In the genomic region with DNA sequence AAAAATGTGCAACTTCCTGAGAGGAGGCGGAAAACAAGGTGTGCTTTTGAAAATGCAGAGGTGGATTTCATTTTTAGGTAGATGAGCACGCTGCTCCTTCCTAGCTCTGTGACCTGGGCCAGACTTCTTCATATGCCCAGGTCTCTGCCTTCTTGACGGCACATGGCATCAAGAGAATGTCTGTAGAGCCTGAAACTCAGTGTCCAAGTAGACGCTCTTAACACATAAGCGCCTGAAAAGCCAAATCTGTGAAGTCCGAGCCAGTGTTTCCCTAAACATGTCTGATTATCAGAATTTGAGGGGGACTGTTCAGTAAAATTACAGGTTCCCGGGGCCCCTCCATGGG, we compare ENCODE assay signal across 14 cellular contexts. TPM values are rescaled to one million over a fixed set of nuclear protein-coding genes. Genes with fewer than 3 reads are reported as not detected.
DNase-seq lines count a peak whose midpoint lies in the region; ATAC-seq, FAIRE-seq and TF ChIP-seq lines count a peak whose summit lies in the region.
"Had no signal": no experiment of that assay in that cellular context is flagged by ENCODE, and none has a peak within 500 bp of the region (broad histone marks: within the 10 kb centered on the region; RNA-seq: fewer than 3 reads in every experiment).

No MANE protein-coding gene starts in this region.

- no peaks in the 10 kb centered on the region for H3K4me1 ChIP-seq in GM12878 (ENCODE audit: control insufficient read depth, insufficient read depth, low read length)
- no peaks in the 10 kb centered on the region for H3K4me1 ChIP-seq in vagina

- ATAC-seq in GM12878 (peak; percentile 36), HG03469 (IDR thresholded peaks at IDR 0.05; ENCODE audit: unreplicated experiment) (no peak)

- in situ Hi-C loops in GM12878 (cut with MboI): loop anchor here (5.0 kb wide), 1 partner anchor 145 kb away; no protein-coding TSS in a partner anchor

- no peak for TF ChIP-seq EP300 in Ishikawa (IDR thresholded peaks at IDR 0.05; ENCODE audit: borderline replicate concordance)
- TF ChIP-seq EP300 in GM12878 (IDR thresholded peaks at IDR 0.05; ENCODE audit: borderline replicate concordance in 1 of 2, control insufficient read depth in 1 of 2, low read depth in 2 of 2, low read length in 2 of 2): no peak
- TF ChIP-seq EP300 in neural cell (conservative IDR thresholded peaks at IDR 0.05; ENCODE audit: poor library complexity, severe bottlenecking): no peak

- no peaks in the 10 kb centered on the region for H3K79me2 ChIP-seq in GM12878 (ENCODE audit: control insufficient read depth, insufficient read depth, low read length)
- H3K79me2 ChIP-seq in neural cell (replicated peaks; ENCODE audit: insufficient read depth, low read length): no peaks in the 10 kb centered on the region

- no TSS peak for BruUV-seq in GM12878 (replicated peaks; lab: Mats Ljungman, UMichigan)

- H3K4me2 ChIP-seq in GM12878 (ENCODE audit: control insufficient read depth, insufficient read depth): no peak overlapping the region
- no peak overlapping the region for H3K4me2 ChIP-seq in neural cell (ENCODE audit: low read length)

- 39% methylated on average over 7 of the region's 7 CpGs for WGBS in GM12878 (ENCODE audit: insufficient coverage, insufficient replicate concordance, low lambda C conversion rate, missing lambda C conversion rate)

- CTCF ChIA-PET in GM12878 (lab: Yijun Ruan, JAX): interaction anchor here (0.8 to 9.2 kb wide), 22 partner anchors 11 to 150 kb away, joined by 3 to 219 read pairs (median 6); a partner anchor contains a TSS

- H3K9me3 ChIP-seq in GM12878 (replicated peaks; ENCODE audit: control insufficient read depth, insufficient read depth, low read length) (no peaks in the 10 kb centered on the region), neural cell (ENCODE audit: low read length) (no peaks in the 10 kb centered on the region), vagina (no peaks in the 10 kb centered on the region)
- H3K9me3 ChIP-seq: thoracic aorta had no signal

- H3K9ac ChIP-seq in GM12878 (ENCODE audit: control insufficient read depth, insufficient read depth, low read length) (no peak overlapping the region), neural cell (ENCODE audit: low read length) (no peak overlapping the region)

- H3K27ac ChIP-seq in C4-2B (no peak overlapping the region), GM12878 (ENCODE audit: control insufficient read depth, insufficient read depth) (no peak overlapping the region), neural cell (ENCODE audit: low read length) (no peak overlapping the region), vagina (no peak overlapping the region)
- H3K27ac ChIP-seq: epithelial cell of prostate, thoracic aorta had no signal

- peak; percentile 41 for TF ChIP-seq CTCF in C4-2B (conservative IDR thresholded peaks at IDR 0.05)
- no peak for TF ChIP-seq CTCF in GM12878 (IDR thresholded peaks at IDR 0.05 in 2 of 3, conservative IDR thresholded peaks at IDR 0.05 in 1 of 3; ENCODE audit: control insufficient read depth in 2 of 3, extremely low read depth in 1 of 3, insufficient read depth in 1 of 3, low read depth in 3 of 3, low read length in 3 of 3)
- TF ChIP-seq CTCF in neural cell (IDR thresholded peaks at IDR 0.05; ENCODE audit: poor library complexity, severe bottlenecking): peak; percentile 45
- no peak for TF ChIP-seq CTCF in vagina (IDR thresholded peaks at IDR 0.05)

- no peak overlapping the region for H3K4me3 ChIP-seq in GM12878
- H3K4me3 ChIP-seq in neural cell (ENCODE audit: low read length): no peak overlapping the region
- H3K4me3 ChIP-seq in vagina: no peak overlapping the region
- H3K4me3 ChIP-seq: thoracic aorta had no signal

- no peaks in the 10 kb centered on the region for H3K36me3 ChIP-seq in GM12878 (ENCODE audit: control insufficient read depth in 2 of 2, insufficient read depth in 2 of 2, low read length in 1 of 2)
- no peaks in the 10 kb centered on the region for H3K36me3 ChIP-seq in neural cell (ENCODE audit: insufficient read depth, low read length)
- H3K36me3 ChIP-seq in vagina: no peaks in the 10 kb centered on the region
- H3K36me3 ChIP-seq: thoracic aorta had no signal

- no peaks in the 10 kb centered on the region for H4K20me1 ChIP-seq in GM12878 (ENCODE audit: control insufficient read depth, insufficient read depth)
- no peaks in the 10 kb centered on the region for H4K20me1 ChIP-seq in neural cell (ENCODE audit: insufficient read depth)

- SMC1A ChIA-PET in GM12878 (lab: Charles Lee; ENCODE audit: uncharacterized antibody, unreplicated experiment): interaction anchor here (0.8 to 7.3 kb wide), 19 partner anchors 12 to 162 kb away, joined by 3 to 171 read pairs (median 6); a partner anchor contains a TSS

- no peaks in the 10 kb centered on the region for H3F3A ChIP-seq in neural cell (ENCODE audit: insufficient read depth, low read length, poor library complexity, severe bottlenecking)

- RAD21 ChIA-PET in GM12878 (lab: Charles Lee; ENCODE audit: unreplicated experiment): interaction anchor here (1.0 to 8.2 kb wide), 10 partner anchors 11 to 144 kb away, joined by 3 to 166 read pairs (median 18); a partner anchor contains a TSS

- no peak for FAIRE-seq in GM12878 (lab: Jason Lieb, UNC)

- no peaks in the 10 kb centered on the region for H3K9me2 ChIP-seq in neural cell (ENCODE audit: insufficient read depth, low read length)

- intact Hi-C loops in GM12878 (cut with micrococcal nuclease; ENCODE audit: unreplicated experiment) (loop anchor here (1.0 kb wide), 2 partner anchors 118 to 144 kb away; no protein-coding TSS in a partner anchor), vagina (cut with DNase I) (loop anchor here (2.0 to 5.0 kb wide), 2 partner anchors 120 to 145 kb away; a partner anchor contains a TSS)

- POLR2A ChIA-PET in GM12878 (lab: Charles Lee): no interaction called here

- TF ChIP-seq RAD21 in Ishikawa (IDR thresholded peaks at IDR 0.05; ENCODE audit: low read depth): no peak
- no peak for TF ChIP-seq RAD21 in GM12878 (IDR thresholded peaks at IDR 0.05; ENCODE audit: insufficient read depth, low read depth, low read length)
- no peak for TF ChIP-seq RAD21 in neural cell (conservative IDR thresholded peaks at IDR 0.05)

- DNase-seq in GM12878 (ENCODE audit: low read depth, low spot score): no peak
- DNase-seq in Kasumi-1 (lab: John Stamatoyannopoulos, UW): no peak
- DNase-seq in vagina (ENCODE audit: extremely low spot score in 2 of 2): no peak
- DNase-seq in stimulated activated CD4-positive, alpha-beta T cell treated with anti-CD3 and anti-CD28 coated beads, Interleukin-4, amount 100 ng/mL, for 4 hours: no peak
- DNase-seq: stimulated activated naive CD4-positive, alpha-beta T cell had no signal

- H2AFZ ChIP-seq in GM12878 (ENCODE audit: control insufficient read depth, low read depth, low read length) (no peak overlapping the region), neural cell (ENCODE audit: low read depth, low read length) (no peak overlapping the region)

- H3K27me3 ChIP-seq in GM12878 (replicated peaks in 1 of 2; ENCODE audit: control insufficient read depth in 2 of 2, insufficient read depth in 2 of 2, low read length in 1 of 2) (no peaks in the 10 kb centered on the region; a peak in 1 of 4 replicates), neural cell (ENCODE audit: insufficient read depth, low read depth, low read length) (no peaks in the 10 kb centered on the region), vagina (no peaks in the 10 kb centered on the region)

- TF ChIP-seq POLR2A in GM12878 (IDR thresholded peaks at IDR 0.05; ENCODE audit: low read depth, low read length) (no peak), vagina (IDR thresholded peaks at IDR 0.05) (no peak)

TF ChIP-seq in Ishikawa, 13 proteins besides CTCF, POLR2A, EP300 and RAD21:
- no peak for TF ChIP-seq CEBPB (IDR thresholded peaks at IDR 0.05)
- TF ChIP-seq, protein P1, sequence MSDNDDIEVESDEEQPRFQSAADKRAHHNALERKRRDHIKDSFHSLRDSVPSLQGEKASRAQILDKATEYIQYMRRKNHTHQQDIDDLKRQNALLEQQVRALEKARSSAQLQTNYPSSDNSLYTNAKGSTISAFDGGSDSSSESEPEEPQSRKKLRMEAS (IDR thresholded peaks at IDR 0.05): 0 out of 2 replicates have a peak, but pooled peaks have one; percentile 1

TF ChIP-seq in GM12878, 131 proteins besides CTCF, POLR2A, EP300 and RAD21:
- TF ChIP-seq FOXK2 (IDR thresholded peaks at IDR 0.05) (no peak), RB1 (IDR thresholded peaks at IDR 0.05; ENCODE audit: borderline replicate concordance) (0 out of 2 replicates have a peak, but pooled peaks have one; percentile 4), IKZF1 (conservative IDR thresholded peaks at IDR 0.05) (0 out of 2 replicates have a peak, but pooled peaks have one; percentile 6), NBN (IDR thresholded peaks at IDR 0.05) (no peak), RELA (IDR thresholded peaks at IDR 0.05; ENCODE audit: borderline replicate concordance, partially characterized antibody) (peak; percentile 1)

RNA-seq across cellular contexts. Expression of a gene that starts 25.7 kb away (rescaled TPM):
- total RNA-seq in GM12878 (2013; cell fraction: nucleolus; rRNA removed): 0.84 and 1.0 TPM in 2 replicates
- total RNA-seq in GM12878 (2014; rRNA removed) (0.22 and 0.40 TPM in 2 replicates), GM12878 (2014; rRNA removed; fragmentation: Illumina TruSeq; extraction: Trizol) (0.40 and 0.41 TPM in 2 replicates), GM12878 (2021) (0.51 and 0.80 TPM in 2 replicates), vagina (not detected)
- not detected for polyA plus RNA-seq in GM12878 (2011; ENCODE audit: low read depth)
- polyA plus RNA-seq in GM12878 (2011; rRNA removed) (1.0 TPM in 2 replicates), GM12878 (2014; fragmentation: Illumina TruSeq; extraction: Trizol) (0.25 and 0.29 TPM in 2 replicates), GM12878 (2014; fragmentation: Nextera tagmentation; extraction: Ambion mirVana) (under 1 TPM in 1 of 2 experiments, not detected in 1; 0.09 TPM), GM12878 (2014; rRNA removed) (0.14 and 0.22 TPM in 2 replicates), GM12878 (2016; fragmentation: Nextera tagmentation; extraction: Ambion mirVana) (under 1 TPM in 1 of 2 experiments, not detected in 1; 0.20 TPM), neural cell (0.46 TPM in 1 of 2 replicates, not detected in the other)
- polyA plus RNA-seq in GM12878 (2011; cell fraction: cytosol; rRNA removed): 0.75 and 0.79 TPM in 2 replicates
- 1.3 and 1.4 TPM in 2 replicates for polyA plus RNA-seq in GM12878 (2011; cell fraction: nucleus; rRNA removed)
- 0.12 and 0.15 TPM in 2 replicates for polyA plus RNA-seq in GM12878 (2012)
- 0.67 and 0.88 TPM in 2 replicates for polyA minus RNA-seq in GM12878 (2011; rRNA and poly(A)+ RNA removed)
- polyA minus RNA-seq in GM12878 (2011; cell fraction: cytosol; rRNA and poly(A)+ RNA removed): not detected in 2 replicates
- 0.73 and 0.96 TPM in 2 replicates for polyA minus RNA-seq in GM12878 (2011; cell fraction: nucleus; rRNA and poly(A)+ RNA removed)
- 0.46 and 0.97 TPM in 2 replicates for polyA minus RNA-seq in neural cell
- total RNA-seq: activated CD4-positive, alpha-beta T cell treated with anti-CD3 and anti-CD28 coated beads, Interleukin-2, amount 10 ng/mL, durations not matched to agents 24 days and 14 days; bronchial epithelial cell; T-helper 1 cell treated with Interleukin-12 subunit alpha and Interleukin-12 subunit beta and Interleukin-4 antibody, amounts not matched to agents 30 ng/mL and 1 ng/mL, for 36 hours had no signal

Comparison
In these comparisons a context has a peak if more than half of its experiments do, and no peak if none do; other contexts are left out.
1. CTCF ChIP-seq: peak in C4-2B (single experiment) and neural cell (single experiment); none in GM12878 (0 of 3) and vagina (0 of 3).